ENCODE assay signal across 14 cellular contexts in genomic region chrX:35104626-35105025, GRCh38.
DNase-seq lines count a peak whose midpoint lies in the region; ATAC-seq lines count a peak whose summit lies in the region.
"Had no signal": no experiment of that assay in that cellular context is flagged by ENCODE, and none has a peak within 500 bp of the region (broad histone marks: within the 10 kb centered on the region; RNA-seq: fewer than 3 reads in every experiment).

No MANE protein-coding gene starts in this region.

- in situ Hi-C loops in GM23248 (cut with MboI): no loop called here

- H3K36me3 ChIP-seq in GM23248 (ENCODE audit: low read depth) (no peaks in the 10 kb centered on the region), SJSA1 (no peaks in the 10 kb centered on the region)
- H3K36me3 ChIP-seq: BLaER1 had no signal

- no peaks in the 10 kb centered on the region for H4K20me1 ChIP-seq in GM23248 (ENCODE audit: insufficient read depth)
- H4K20me1 ChIP-seq: BLaER1 had no signal

- intact Hi-C loops in sciatic nerve (cut with DNase I): no loop called here

- H3K27ac ChIP-seq in GM23248 (no peak overlapping the region), SJSA1 (peak overlapping the region; percentile 74)
- H3K27ac ChIP-seq: BLaER1 had no signal

- H3K36me3 Mint-ChIP-seq in stimulated activated naive B cell treated with anti-CD40 and anti-IgM and Interleukin-4, amounts not matched to agents 10 μg/mL and 1 μg/mL and 100 μg/mL, for 72 hours: no peaks in the 10 kb centered on the region
- H3K36me3 Mint-ChIP-seq: CD8-positive, alpha-beta memory T cell had no signal

- H3K27me3 ChIP-seq in GM23248 (replicated peaks; ENCODE audit: insufficient read depth) (no peaks in the 10 kb centered on the region), SJSA1 (replicated peaks) (no peaks in the 10 kb centered on the region)

- no peaks in the 10 kb centered on the region for H3K79me2 ChIP-seq in GM23248 (ENCODE audit: insufficient read depth)

- H2AFZ ChIP-seq in GM23248: no peak overlapping the region

- peaks cover 5 to 10% of the 10 kb centered on the region in 2 donors for H3K9me3 Mint-ChIP-seq in stimulated activated naive B cell treated with anti-CD40 and anti-IgM and Interleukin-4, amounts not matched to agents 10 μg/mL and 1 μg/mL and 100 μg/mL, for 72 hours

- no peak overlapping the region for H3K4me3 Mint-ChIP-seq in stimulated activated naive B cell treated with anti-CD40 and anti-IgM and Interleukin-4, amounts not matched to agents 10 μg/mL and 1 μg/mL and 100 μg/mL, for 72 hours
- H3K4me3 Mint-ChIP-seq: CD8-positive, alpha-beta memory T cell had no signal

- H3K4me2 ChIP-seq in GM23248 (ENCODE audit: unreplicated experiment): no peak overlapping the region
- H3K4me2 ChIP-seq: BLaER1 had no signal

- no peaks in the 10 kb centered on the region for H3K4me1 Mint-ChIP-seq in stimulated activated naive B cell treated with anti-CD40 and anti-IgM and Interleukin-4, amounts not matched to agents 10 μg/mL and 1 μg/mL and 100 μg/mL, for 72 hours
- H3K4me1 Mint-ChIP-seq: CD8-positive, alpha-beta memory T cell had no signal

- H3K27me3 Mint-ChIP-seq in stimulated activated naive B cell treated with anti-CD40 and anti-IgM and Interleukin-4, amounts not matched to agents 10 μg/mL and 1 μg/mL and 100 μg/mL, for 72 hours: no peaks in the 10 kb centered on the region

- no peak overlapping the region for H3K27ac Mint-ChIP-seq in stimulated activated naive B cell treated with anti-CD40 and anti-IgM and Interleukin-4, amounts not matched to agents 10 μg/mL and 1 μg/mL and 100 μg/mL, for 72 hours
- H3K27ac Mint-ChIP-seq: CD8-positive, alpha-beta memory T cell had no signal

- H3K4me1 ChIP-seq in GM23248 (ENCODE audit: insufficient read depth): no peaks in the 10 kb centered on the region
- peaks cover 27% of the 10 kb centered on the region for H3K4me1 ChIP-seq in SJSA1 (replicated peaks)
- H3K4me1 ChIP-seq: BLaER1 had no signal

- peak; percentile 0 for DNase-seq in GM23248
- DNase-seq in SJSA1 (ENCODE audit: low read depth in 1 of 2, low spot score in 2 of 2): peak; percentile 49 to 67
- peak; percentile 31 for DNase-seq in dedifferentiated amniotic fluid mesenchymal stem cell (ENCODE audit: extremely low spot score)
- DNase-seq in myocyte (ENCODE audit: low read depth): peak; percentile 19
- DNase-seq in sciatic nerve (ENCODE audit: low spot score): no peak
- no peak for DNase-seq in NCI-H526 treated with DMSO at 0.1 percent for 48 hours (lab: John Stamatoyannopoulos, UW)
- no peak for DNase-seq in mesenteric fat pad (ENCODE audit: low spot score)
- no peak for DNase-seq in stimulated activated naive B cell treated with anti-CD40 and anti-IgM and Interleukin-4, amounts not matched to agents 10 μg/mL and 1 μg/mL and 100 μg/mL, for 72 hours
- DNase-seq: CD8-positive, alpha-beta memory T cell; DMS53; HCEC 1CT had no signal

- no peaks in the 10 kb centered on the region for H3F3A ChIP-seq in GM23248 (ENCODE audit: insufficient read depth)

- H3K9ac ChIP-seq in GM23248: no peak overlapping the region
- H3K9ac ChIP-seq: BLaER1 had no signal

- ATAC-seq in sciatic nerve: no peak
- ATAC-seq in stimulated activated naive B cell treated with anti-CD40 and anti-IgM and Interleukin-4, amounts not matched to agents 10 μg/mL and 1 μg/mL and 100 μg/mL, for 72 hours (replicated peaks): no peak
- ATAC-seq: GM12878, HepG2 had no signal

- H3K9me3 ChIP-seq in GM23248 (ENCODE audit: low read depth): no peaks in the 10 kb centered on the region
- no peaks in the 10 kb centered on the region for H3K9me3 ChIP-seq in SJSA1 (replicated peaks)
- H3K9me3 ChIP-seq: BLaER1 had no signal

- H3K4me3 ChIP-seq in GM23248: no peak overlapping the region
- H3K4me3 ChIP-seq in SJSA1: no peak overlapping the region
- H3K4me3 ChIP-seq: BLaER1, GM12878 had no signal

- WGBS in GM23248 (ENCODE audit: low coverage in 1 of 2, low lambda C conversion rate in 2 of 2, missing lambda C conversion rate in 2 of 2), 2 experiments: 20 to 28% methylated on average over 3 of the region's 3 CpGs

- H3K9me2 ChIP-seq in GM23248 (ENCODE audit: insufficient read depth): no peaks in the 10 kb centered on the region

Comparison
In these comparisons a context has a peak if more than half of its experiments do, and no peak if none do; other contexts are left out.
1. DNase-seq: peak in GM23248 (single experiment), SJSA1 (2 of 2), dedifferentiated amniotic fluid mesenchymal stem cell (single experiment) and myocyte (single experiment); none in sciatic nerve (single experiment), NCI-H526 treated with DMSO at 0.1 percent for 48 hours (single experiment), mesenteric fat pad (single experiment) and stimulated activated naive B cell treated with anti-CD40 and anti-IgM and Interleukin-4, amounts not matched to agents 10 μg/mL and 1 μg/mL and 100 μg/mL, for 72 hours (single experiment).